In genomic region chr11:2736577-2737225, GRCh38 we compare ENCODE assay signal across 29 cellular contexts.
"Had no signal": no experiment of that assay in that cellular context is flagged by ENCODE, and none has a peak within 500 bp of the region (broad histone marks: within the 10 kb centered on the region; RNA-seq: fewer than 3 reads in every experiment).

No MANE protein-coding gene starts in this region.

- ATAC-seq: activated T-cell treated with anti-CD3 and anti-CD28 coated beads, Interleukin-2, amount 50 U/mL, for 4 hours; activated T-helper 17 cell treated with anti-CD3 and anti-CD28 coated beads, Interleukin-2, amount 50 U/mL, for 72 hours; foreskin keratinocyte; heart left ventricle; naive thymus-derived CD8-positive, alpha-beta T cell; right lobe of liver; stimulated activated memory B cell treated with anti-CD40 and anti-IgM and Interleukin-4, amounts not matched to agents 10 μg/mL and 1 μg/mL and 100 μg/mL, for 72 hours; stimulated activated naive CD8-positive, alpha-beta T cell treated with anti-CD3 and anti-CD28 coated beads, Interleukin-15, amount 100 ng/mL, for 72 hours; T-helper 17 cell had no signal

- DNase-seq: activated CD4-positive, alpha-beta memory T cell treated with anti-CD3 and anti-CD28 coated beads for 36 hours; activated CD4-positive, alpha-beta T cell treated with anti-CD3 and anti-CD28 coated beads, Interleukin-2, amount 10 ng/mL, durations not matched to agents 24 days and 14 days; activated CD4-positive, CD25-positive, alpha-beta regulatory T cell treated with anti-CD3 and anti-CD28 coated beads, Interleukin-2, amount 50 U/mL, for 72 hours; activated CD8-positive, alpha-beta memory T cell treated with anti-CD3 and anti-CD28 coated beads, Interleukin-2, amount 50 U/mL, for 48 hours; activated gamma-delta T cell treated with Interleukin-2 at 50 U/mL for 16 hours; activated naive CD4-positive, alpha-beta T cell treated with anti-CD3 and anti-CD28 coated beads, Interleukin-2, amount 50 U/mL, for 16 hours; activated T-cell treated with anti-CD3 and anti-CD28 coated beads, Interleukin-2, amount 50 U/mL, for 4 hours; amniotic stem cell; brain microvascular endothelial cell; cortex of kidney; endodermal cell; foreskin keratinocyte; heart left ventricle; mammary epithelial cell; midbrain; naive thymus-derived CD8-positive, alpha-beta T cell; occipital lobe; right lobe of liver; stimulated activated CD4-positive, alpha-beta T cell treated with anti-CD3 and anti-CD28 coated beads, Interleukin-1b, Interleukin-23, amount 100 ng/mL, for 48 hours; stimulated activated CD4-positive, alpha-beta T cell treated with anti-CD3 and anti-CD28 coated beads, Interleukin-4, amount 100 ng/mL, for 4 hours; stimulated activated CD8-positive, alpha-beta memory T cell treated with anti-CD3 and anti-CD28 coated beads, Interleukin-4, amount 100 ng/mL, for 48 hours; stimulated activated naive CD8-positive, alpha-beta T cell treated with anti-CD3 and anti-CD28 coated beads, Interleukin-15, amount 100 ng/mL, for 72 hours; substantia nigra; T-helper 17 cell; T1000; thyroid gland had no signal

- H3K36me3 ChIP-seq: brain microvascular endothelial cell, esophagus muscularis mucosa, heart left ventricle, right lobe of liver, thyroid gland had no signal

- H3K27me3 ChIP-seq: brain microvascular endothelial cell, esophagus muscularis mucosa, foreskin keratinocyte, heart left ventricle, right lobe of liver, thyroid gland had no signal

- H3K4me3 ChIP-seq: esophagus muscularis mucosa, heart left ventricle, right lobe of liver, thyroid gland had no signal

- H3K4me1 ChIP-seq: foreskin keratinocyte, right lobe of liver, thyroid gland had no signal

- H3K27ac ChIP-seq: brain microvascular endothelial cell, esophagus muscularis mucosa, foreskin keratinocyte, heart left ventricle, right lobe of liver, thyroid gland had no signal

- H3K9me3 ChIP-seq: esophagus muscularis mucosa, heart left ventricle, right lobe of liver, thyroid gland had no signal
